19 cellular contexts compared by ENCODE assay signal in the genomic region with DNA sequence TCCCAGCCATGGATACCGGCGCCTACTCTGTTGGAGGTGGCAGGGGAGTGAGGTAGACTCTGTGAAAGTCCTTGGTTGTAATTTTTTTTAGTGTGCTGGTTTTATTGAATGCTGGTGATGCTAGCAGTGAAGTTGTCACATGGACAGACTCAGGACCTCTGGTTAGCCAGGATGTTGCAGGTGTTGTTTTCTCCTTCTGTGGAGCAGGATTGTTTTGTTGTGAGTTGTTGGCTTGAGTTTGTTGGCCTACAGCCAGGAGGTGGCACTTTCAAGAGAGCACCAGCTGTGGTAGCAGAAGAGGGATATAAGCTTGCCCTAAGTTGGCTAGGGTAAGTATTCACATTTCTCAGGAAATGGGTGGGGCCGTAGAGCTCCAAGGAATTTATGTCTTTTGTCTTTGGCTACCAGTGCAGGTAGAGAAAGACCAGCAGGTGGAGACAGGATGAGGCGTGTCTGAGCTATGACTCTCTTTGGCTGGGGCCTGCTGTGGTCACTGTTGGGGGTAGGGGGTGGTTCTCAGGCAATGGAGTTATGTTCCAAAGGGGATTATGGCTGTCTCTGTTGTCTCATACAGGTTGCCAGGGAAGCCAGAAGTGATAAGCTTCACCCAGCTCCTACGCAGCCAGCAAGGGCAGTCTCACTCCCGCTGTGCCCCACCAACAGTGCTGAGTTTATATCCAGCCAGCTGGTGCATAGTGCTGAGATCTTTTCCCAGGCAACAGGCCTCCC.
DNase-seq lines count a peak whose midpoint lies in the region; ATAC-seq, FAIRE-seq and TF ChIP-seq lines count a peak whose summit lies in the region.
"Had no signal": no experiment of that assay in that cellular context is flagged by ENCODE, and none has a peak within 500 bp of the region (broad histone marks: within the 10 kb centered on the region; RNA-seq: fewer than 3 reads in every experiment).

No MANE protein-coding gene starts in this region.

- TF ChIP-seq CTCF in bronchial epithelial cell (IDR thresholded peaks at IDR 0.05; ENCODE audit: insufficient read depth, low read length, severe bottlenecking) (peak; percentile 69), prostate gland (IDR thresholded peaks at IDR 0.05) (no peak), ovary (IDR thresholded peaks at IDR 0.05) (no peak), SK-N-SH (IDR thresholded peaks at IDR 0.05) (no peak), omental fat pad (IDR thresholded peaks at IDR 0.05) (no peak)

- H3K4me2 ChIP-seq in SK-N-SH, result no peak overlapping the region
- H3K4me2 ChIP-seq: A549 had no signal

- ATAC-seq in omental fat pad (ENCODE audit: low FRiP score), result no peak
- ATAC-seq: A549, HCT116 had no signal

- no peaks in the 10 kb centered on the region for H3K27me3 ChIP-seq in bronchial epithelial cell (ENCODE audit: control insufficient read depth, insufficient read depth, low read length)
- H3K27me3 ChIP-seq in prostate gland (replicated peaks; ENCODE audit: insufficient read depth), result no peaks in the 10 kb centered on the region
- H3K27me3 ChIP-seq in ovary, result no peaks in the 10 kb centered on the region
- no peaks in the 10 kb centered on the region for H3K27me3 ChIP-seq in SK-N-SH (ENCODE audit: insufficient read depth)
- H3K27me3 ChIP-seq: suprapubic skin had no signal

- H2AFZ ChIP-seq in SK-N-SH (ENCODE audit: low read depth), result no peak overlapping the region

- H3K27ac ChIP-seq in prostate gland (no peak overlapping the region), ovary (no peak overlapping the region), SK-N-SH (ENCODE audit: low read depth in 2 of 2, low read length in 1 of 2) (no peak overlapping the region)
- H3K27ac ChIP-seq: suprapubic skin had no signal

- no peaks in the 10 kb centered on the region for H3K9me2 ChIP-seq in SK-N-SH

- no peaks in the 10 kb centered on the region for H4K20me1 ChIP-seq in SK-N-SH (ENCODE audit: insufficient read depth)

- H3K36me3 ChIP-seq in bronchial epithelial cell (ENCODE audit: control insufficient read depth, insufficient read depth, low read length), result no peaks in the 10 kb centered on the region
- H3K36me3 ChIP-seq in prostate gland, result no peaks in the 10 kb centered on the region
- no peaks in the 10 kb centered on the region for H3K36me3 ChIP-seq in ovary
- H3K36me3 ChIP-seq in SK-N-SH (replicated peaks in 1 of 2; ENCODE audit: control insufficient read depth in 1 of 2, insufficient read depth in 2 of 2, low read length in 1 of 2), result no peaks in the 10 kb centered on the region
- H3K36me3 ChIP-seq: suprapubic skin had no signal

- H3K9ac ChIP-seq in SK-N-SH, result no peak overlapping the region

- no peaks in the 10 kb centered on the region for H3F3A ChIP-seq in SK-N-SH (replicated peaks; ENCODE audit: insufficient read depth)

- peak; percentile 53 for DNase-seq in NCI-H82 (lab: John Stamatoyannopoulos, UW)
- no peak for DNase-seq in NCI-H82 treated with DMSO at 0.1 percent for 48 hours (lab: John Stamatoyannopoulos, UW; ENCODE audit: unreplicated experiment)
- DNase-seq in NCI-H345 (lab: John Stamatoyannopoulos, UW), result peak; percentile 99
- DNase-seq in bronchial epithelial cell (ENCODE audit: low read depth), result peak; percentile 95
- peak; percentile 10 for DNase-seq in prostate gland (ENCODE audit: low spot score)
- DNase-seq in ovary, result no peak
- DNase-seq in SK-N-SH, result no peak
- DNase-seq in omental fat pad (ENCODE audit: low spot score), result no peak
- DNase-seq: activated CD4-positive, alpha-beta memory T cell treated with anti-CD3 and anti-CD28 coated beads, Interleukin-2, amount 10 ng/mL, durations not matched to agents 7 days and 5 days; effector CD8-positive, alpha-beta T cell; foreskin fibroblast; kidney; NK-92 treated with Interleukin-12 subunit alpha and Interleukin-12 subunit beta, amount 100 ng/mL, for 24 hours; posterior cingulate gyrus; SIG-M5 had no signal

- no peak for TF ChIP-seq EP300 in ovary (IDR thresholded peaks at IDR 0.05)
- no peak for TF ChIP-seq EP300 in SK-N-SH (IDR thresholded peaks at IDR 0.05; ENCODE audit: borderline replicate concordance in 1 of 2, low read depth in 1 of 2, low read length in 1 of 2)

- H3K4me1 ChIP-seq in prostate gland (replicated peaks), result no peaks in the 10 kb centered on the region
- no peaks in the 10 kb centered on the region for H3K4me1 ChIP-seq in ovary (ENCODE audit: insufficient read depth)
- no peaks in the 10 kb centered on the region for H3K4me1 ChIP-seq in SK-N-SH (ENCODE audit: control insufficient read depth in 1 of 2, insufficient read depth in 2 of 2, low read depth in 1 of 2, low read length in 1 of 2)
- H3K4me1 ChIP-seq: suprapubic skin had no signal

- 64% methylated on average over 5 of the region's 6 CpGs for WGBS in prostate gland
- 74 to 80% (median 77%) methylated on average over 6 of the region's 6 CpGs for WGBS in ovary, 3 donors
- WGBS in SK-N-SH (ENCODE audit: low lambda C conversion rate), result 46% methylated on average over 4 of the region's 6 CpGs

- CTCF ChIA-PET in SK-N-SH (lab: Yijun Ruan, JAX), result no interaction called here

- H3K4me3 ChIP-seq in bronchial epithelial cell (ENCODE audit: low read depth, low read length) (no peak overlapping the region), prostate gland (no peak overlapping the region), ovary (no peak overlapping the region), SK-N-SH (ENCODE audit: low read depth in 2 of 2, low read length in 1 of 2) (no peak overlapping the region)
- H3K4me3 ChIP-seq: A549, suprapubic skin had no signal

- H3K9me3 ChIP-seq in prostate gland (no peaks in the 10 kb centered on the region), ovary (no peaks in the 10 kb centered on the region), SK-N-SH (no peaks in the 10 kb centered on the region)
- H3K9me3 ChIP-seq: A549, suprapubic skin had no signal

- POLR2A ChIA-PET in SK-N-SH (lab: Yijun Ruan, JAX), result no interaction called here

- no peaks in the 10 kb centered on the region for H3K79me2 ChIP-seq in SK-N-SH (ENCODE audit: insufficient read depth)

- intact Hi-C loops in prostate gland (cut with DNase I), result no loop called here
- intact Hi-C loops in ovary (cut with DNase I), result no loop called here

- TF ChIP-seq RAD21 in SK-N-SH (IDR thresholded peaks at IDR 0.05; ENCODE audit: low read length), result no peak

- peak; percentile 90 for FAIRE-seq in bronchial epithelial cell (lab: Jason Lieb, UNC)
- FAIRE-seq: A549, kidney, TTC549 had no signal

- TF ChIP-seq POLR2A in prostate gland (IDR thresholded peaks at IDR 0.05) (no peak), ovary (IDR thresholded peaks at IDR 0.05) (no peak)

TF ChIP-seq in SK-N-SH, 30 proteins besides CTCF, POLR2A, EP300 and RAD21:
- TF ChIP-seq NFIC (IDR thresholded peaks at IDR 0.05; ENCODE audit: borderline replicate concordance), result no peak
- no peak for TF ChIP-seq SMC3 (IDR thresholded peaks at IDR 0.05; ENCODE audit: low read depth, low read length)
- no peak for TF ChIP-seq FOXM1 (IDR thresholded peaks at IDR 0.05; ENCODE audit: low read depth)
- TF ChIP-seq EZH2phosphoT487 (IDR thresholded peaks at IDR 0.05; ENCODE audit: borderline replicate concordance, low read depth), result no peak
- no peak for TF ChIP-seq CHD2 (IDR thresholded peaks at IDR 0.05; ENCODE audit: low read length, partially characterized antibody)
- no peak for TF ChIP-seq GATA2 (CRISPR knock-in tag; IDR thresholded peaks at IDR 0.05)
- TF ChIP-seq RCOR1 (IDR thresholded peaks at IDR 0.05; ENCODE audit: low read length), result no peak
- TF ChIP-seq, protein P1, sequence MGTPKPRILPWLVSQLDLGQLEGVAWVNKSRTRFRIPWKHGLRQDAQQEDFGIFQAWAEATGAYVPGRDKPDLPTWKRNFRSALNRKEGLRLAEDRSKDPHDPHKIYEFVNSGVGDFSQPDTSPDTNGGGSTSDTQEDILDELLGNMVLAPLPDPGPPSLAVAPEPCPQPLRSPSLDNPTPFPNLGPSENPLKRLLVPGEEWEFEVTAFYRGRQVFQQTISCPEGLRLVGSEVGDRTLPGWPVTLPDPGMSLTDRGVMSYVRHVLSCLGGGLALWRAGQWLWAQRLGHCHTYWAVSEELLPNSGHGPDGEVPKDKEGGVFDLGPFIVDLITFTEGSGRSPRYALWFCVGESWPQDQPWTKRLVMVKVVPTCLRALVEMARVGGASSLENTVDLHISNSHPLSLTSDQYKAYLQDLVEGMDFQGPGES (IDR thresholded peaks at IDR 0.05; ENCODE audit: low read depth, low read length), result no peak
- TF ChIP-seq, protein P2, sequence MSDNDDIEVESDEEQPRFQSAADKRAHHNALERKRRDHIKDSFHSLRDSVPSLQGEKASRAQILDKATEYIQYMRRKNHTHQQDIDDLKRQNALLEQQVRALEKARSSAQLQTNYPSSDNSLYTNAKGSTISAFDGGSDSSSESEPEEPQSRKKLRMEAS (IDR thresholded peaks at IDR 0.05; ENCODE audit: low read depth), result no peak

Comparison
In these comparisons a context has a peak if more than half of its experiments do, and no peak if none do; other contexts are left out.
1. DNase-seq: peak in NCI-H82 (single experiment), NCI-H345 (single experiment), bronchial epithelial cell (single experiment) and prostate gland (single experiment); none in NCI-H82 treated with DMSO at 0.1 percent for 48 hours (single experiment), ovary (0 of 5), SK-N-SH (single experiment) and omental fat pad (single experiment).